Comparison of ENCODE assay signal across 14 cellular contexts in genomic region chr6:24778121-24778520, GRCh38. TPM values are rescaled to one million over a fixed set of nuclear protein-coding genes. Genes with fewer than 3 reads are reported as not detected.
A peak's percentile ranks its signal among the peaks of the same experiment; 100 is the strongest.
DNase-seq lines count a peak whose midpoint lies in the region; ATAC-seq and TF ChIP-seq lines count a peak whose summit lies in the region.
"Had no signal": no experiment of that assay in that cellular context is flagged by ENCODE, and none has a peak within 500 bp of the region (broad histone marks: within the 10 kb centered on the region; RNA-seq: fewer than 3 reads in every experiment).

No MANE protein-coding gene starts in this region.

- H4K8ac ChIP-seq in mesenchymal stem cell (ENCODE audit: low read length), result no peak overlapping the region

- peaks cover 23 to 46% (median 36%) of the 10 kb centered on the region in 10 experiments for H3K4me1 ChIP-seq in BLaER1 treated with 17β-estradiol and CSF1 and Interleukin-3, amounts not matched to agents 10 nM and 100 nM
- H3K4me1 ChIP-seq in mesenchymal stem cell (ENCODE audit: control insufficient read depth, insufficient read depth, low read depth, low read length), result peaks cover 8% of the 10 kb centered on the region

- H3K14ac ChIP-seq in mesenchymal stem cell (ENCODE audit: low read length in 2 of 2), result no peak overlapping the region

- no peak overlapping the region for H2BK15ac ChIP-seq in mesenchymal stem cell (ENCODE audit: low read depth, poor library complexity, severe bottlenecking)

- peaks cover 0 to 54% (median 25%) of the 10 kb centered on the region in 11 experiments; a peak in 16 of 22 replicates for H4K20me1 ChIP-seq in BLaER1 treated with 17β-estradiol and CSF1 and Interleukin-3, amounts not matched to agents 10 nM and 100 nM

- TF ChIP-seq CTCF in GM12865 (IDR thresholded peaks at IDR 0.05; ENCODE audit: insufficient read depth, low read depth, low read length, missing control alignments), result no peak
- no peak for TF ChIP-seq CTCF in VCaP (conservative IDR thresholded peaks at IDR 0.05)
- TF ChIP-seq CTCF in GM13977 (IDR thresholded peaks at IDR 0.05; ENCODE audit: extremely low read depth, insufficient read depth, missing control alignments), result no peak

- H3K36me3 ChIP-seq in BLaER1 treated with 17β-estradiol and CSF1 and Interleukin-3, amounts not matched to agents 10 nM and 100 nM, result peaks cover 18 to 60% (median 50%) of the 10 kb centered on the region in 11 experiments
- H3K36me3 ChIP-seq in mesenchymal stem cell (ENCODE audit: control insufficient read depth in 1 of 2, insufficient read depth in 2 of 2, low read depth in 1 of 2, low read length in 2 of 2), result peaks cover 0 to 16% of the 10 kb centered on the region in 2 experiments

- no peak overlapping the region for H3K23ac ChIP-seq in mesenchymal stem cell (ENCODE audit: low read length in 2 of 2)

- ATAC-seq in GM21576 (IDR thresholded peaks at IDR 0.05; ENCODE audit: unreplicated experiment), result no peak
- ATAC-seq: T-helper 17 cell had no signal

- H2AK5ac ChIP-seq in mesenchymal stem cell (ENCODE audit: low read length, severe bottlenecking), result no peak overlapping the region

- H3K9ac ChIP-seq in BLaER1 treated with 17β-estradiol and CSF1 and Interleukin-3, amounts not matched to agents 10 nM and 100 nM, result peak overlapping the region in 1 of 11 experiments; percentile 15; a peak in 1 of 22 replicates
- H3K9ac ChIP-seq in mesenchymal stem cell (ENCODE audit: low read length), result no peak overlapping the region

- H3K27ac ChIP-seq in BLaER1 treated with 17β-estradiol and CSF1 and Interleukin-3, amounts not matched to agents 10 nM and 100 nM, result no peak overlapping the region
- peak overlapping the region; percentile 79; the same call in 1 of the 2 replicates for H3K27ac ChIP-seq in VCaP
- peak overlapping the region; percentile 8 for H3K27ac ChIP-seq in mesenchymal stem cell (ENCODE audit: low read length, poor library complexity, severe bottlenecking)

- H3K79me1 ChIP-seq in mesenchymal stem cell (replicated peaks; ENCODE audit: low read length, poor library complexity, severe bottlenecking), result peaks cover 6% of the 10 kb centered on the region

- no peak overlapping the region for H2BK12ac ChIP-seq in mesenchymal stem cell (ENCODE audit: low read length in 2 of 2)

- peak overlapping the region; percentile 25 to 99 (median 56); a peak in 20 of 22 replicates for H3K4me2 ChIP-seq in BLaER1 treated with 17β-estradiol and CSF1 and Interleukin-3, amounts not matched to agents 10 nM and 100 nM
- no peak overlapping the region for H3K4me2 ChIP-seq in mesenchymal stem cell (ENCODE audit: low read length, poor library complexity, severe bottlenecking)

- H2BK5ac ChIP-seq in mesenchymal stem cell (ENCODE audit: low read depth, low read length, poor library complexity, severe bottlenecking), result no peak overlapping the region

- peak overlapping the region in 1 of 10 experiments; percentile 90; a peak in 2 of 20 replicates for H3K4me3 ChIP-seq in BLaER1 treated with 17β-estradiol and CSF1 and Interleukin-3, amounts not matched to agents 10 nM and 100 nM
- peak overlapping the region; percentile 72; the same call in 1 of the 2 replicates for H3K4me3 ChIP-seq in GM12865 (ENCODE audit: low read depth, low read length)
- H3K4me3 ChIP-seq in mesenchymal stem cell (ENCODE audit: insufficient read depth in 1 of 2, low read depth in 1 of 2, low read length in 2 of 2), result no peak overlapping the region

- H2AFZ ChIP-seq in mesenchymal stem cell (ENCODE audit: low read depth, low read length), result no peak overlapping the region

- DNase-seq in GM12865 (ENCODE audit: low read depth) (no peak), mesenchymal stem cell (no peak), GM13977 (ENCODE audit: low spot score) (no peak), NCI-H524 treated with DMSO at 0.1 percent for 48 hours (lab: John Stamatoyannopoulos, UW) (no peak), NCI-H446 (lab: John Stamatoyannopoulos, UW) (no peak)
- DNase-seq: COR-L47; midbrain; NCI-H1436; retina; stimulated activated CD4-positive, alpha-beta T cell treated with anti-CD3 and anti-CD28 coated beads, Interleukin-4, amount 100 ng/mL, for 4 hours; T-helper 17 cell had no signal

- no peaks in the 10 kb centered on the region for H3K9me3 ChIP-seq in BLaER1 treated with 17β-estradiol and CSF1 and Interleukin-3, amounts not matched to agents 10 nM and 100 nM (replicated peaks in 1 of 11)
- H3K9me3 ChIP-seq in mesenchymal stem cell (ENCODE audit: control insufficient read depth, low read length), result no peaks in the 10 kb centered on the region

- in situ Hi-C loops in GM13977 (cut with MboI; ENCODE audit: low pct_unique_long_range_greater_than_20kb, low sequenced_read_pairs, unreplicated experiment), result loop anchor here (10.0 kb wide), 1 partner anchor 63 kb away; the partner anchor contains the start of gene C6orf62

- no peak overlapping the region for H3K4ac ChIP-seq in mesenchymal stem cell (ENCODE audit: low read depth in 1 of 2, low read length in 2 of 2)

- no peak overlapping the region for H3K18ac ChIP-seq in mesenchymal stem cell (ENCODE audit: low read depth in 1 of 2, low read length in 2 of 2)

- no peak overlapping the region for H4K91ac ChIP-seq in mesenchymal stem cell (ENCODE audit: low read length)

- 94% methylated on average over 1 of the region's 1 CpG for WGBS in mesenchymal stem cell

- no peak overlapping the region for H2BK120ac ChIP-seq in mesenchymal stem cell (ENCODE audit: low read depth, low read length)

- no peaks in the 10 kb centered on the region for H3K27me3 ChIP-seq in BLaER1 treated with 17β-estradiol and CSF1 and Interleukin-3, amounts not matched to agents 10 nM and 100 nM
- no peaks in the 10 kb centered on the region for H3K27me3 ChIP-seq in mesenchymal stem cell (ENCODE audit: control insufficient read depth in 1 of 2, insufficient read depth in 1 of 2, low read length in 2 of 2)

RNA-seq across cellular contexts. Expression of gene GMNN, which starts 3.4 kb away (rescaled TPM):
- 29.6 TPM for polyA plus RNA-seq in mesenchymal stem cell (2013, experiment 1 of 2)
- polyA plus RNA-seq in mesenchymal stem cell (2013, experiment 2 of 2), result 31.0 TPM

RNA-seq across cellular contexts. Expression of gene ARMH2, which starts 20.6 kb away (rescaled TPM):
- not detected for polyA plus RNA-seq in mesenchymal stem cell (2013, experiment 1 of 2)
- polyA plus RNA-seq in mesenchymal stem cell (2013, experiment 2 of 2), result not detected

RNA-seq across cellular contexts. Expression of gene C6orf62, which starts 59.2 kb away (rescaled TPM):
- polyA plus RNA-seq in mesenchymal stem cell (2013, experiment 1 of 2), result 74.6 TPM
- 75.9 TPM for polyA plus RNA-seq in mesenchymal stem cell (2013, experiment 2 of 2)

Comparison
In these comparisons a context has a peak if more than half of its experiments do, and no peak if none do; other contexts are left out.
1. H3K27ac ChIP-seq: peak in VCaP (single experiment) and mesenchymal stem cell (single experiment); none in BLaER1 treated with 17β-estradiol and CSF1 and Interleukin-3, amounts not matched to agents 10 nM and 100 nM (0 of 11).